24 cellular contexts compared by ENCODE assay signal in genomic region chr15:98485451-98485850, GRCh38.
"Had no signal": no experiment of that assay in that cellular context is flagged by ENCODE, and none has a peak within 500 bp of the region (broad histone marks: within the 10 kb centered on the region; RNA-seq: fewer than 3 reads in every experiment).

No MANE protein-coding gene starts in this region.

- H3K9me3 ChIP-seq: ovary, psoas muscle, thyroid gland, vagina had no signal

- ATAC-seq: natural killer cell; psoas muscle; right cardiac atrium; right lobe of liver; stimulated activated effector memory CD8-positive, alpha-beta T cell treated with anti-CD3 and anti-CD28 coated beads, Interleukin-12 subunit alpha, Interleukin-12 subunit beta, amount 100 ng/mL, for 72 hours; stimulated activated naive B cell treated with anti-CD40 and anti-IgM and Interleukin-4, amounts not matched to agents 10 μg/mL and 1 μg/mL and 100 μg/mL, for 72 hours had no signal

- H3K4me1 ChIP-seq: neural progenitor cell, parathyroid adenoma, psoas muscle, right lobe of liver, sigmoid colon, stomach, thyroid gland, tibial nerve, upper lobe of left lung, vagina had no signal

- H3K9ac ChIP-seq: neural progenitor cell, parathyroid adenoma had no signal

- H3K36me3 ChIP-seq: neural progenitor cell, ovary, right lobe of liver, sigmoid colon, stomach, thoracic aorta, thyroid gland, tibial nerve, upper lobe of left lung, vagina had no signal

- DNase-seq: natural killer cell; occipital lobe; ovary; posterior cingulate gyrus; psoas muscle; right cardiac atrium; right lobe of liver; sigmoid colon; small intestine; stimulated activated CD4-positive, alpha-beta T cell treated with anti-CD3 and anti-CD28 coated beads, Interleukin-15, amount 100 ng/mL, for 24 hours; stimulated activated CD4-positive, alpha-beta T cell treated with anti-CD3 and anti-CD28 coated beads, Interleukin-2, amount 100 ng/mL, for 24 hours; stimulated activated CD4-positive, alpha-beta T cell treated with anti-CD3 and anti-CD28 coated beads, Interleukin-2, amount 100 ng/mL, for 48 hours; stimulated activated CD4-positive, alpha-beta T cell treated with anti-CD3 and anti-CD28 coated beads, Interleukin-4, amount 100 ng/mL, for 24 hours; stimulated activated naive B cell treated with anti-CD40 and anti-IgM and Interleukin-4, amounts not matched to agents 10 μg/mL and 1 μg/mL and 100 μg/mL, for 72 hours; stimulated activated naive CD4-positive, alpha-beta T cell treated with Interleukin-2 at 50 U/mL for 16 hours; stomach; thyroid gland; upper lobe of left lung had no signal

- H3K27me3 ChIP-seq: neural progenitor cell, ovary, right lobe of liver, sigmoid colon, stomach, thyroid gland, tibial nerve, upper lobe of left lung, vagina had no signal

- H3K4me3 ChIP-seq: neural progenitor cell, ovary, psoas muscle, right lobe of liver, sigmoid colon, stomach, thoracic aorta, thyroid gland, tibial nerve, upper lobe of left lung, vagina had no signal
